In the genomic region with DNA sequence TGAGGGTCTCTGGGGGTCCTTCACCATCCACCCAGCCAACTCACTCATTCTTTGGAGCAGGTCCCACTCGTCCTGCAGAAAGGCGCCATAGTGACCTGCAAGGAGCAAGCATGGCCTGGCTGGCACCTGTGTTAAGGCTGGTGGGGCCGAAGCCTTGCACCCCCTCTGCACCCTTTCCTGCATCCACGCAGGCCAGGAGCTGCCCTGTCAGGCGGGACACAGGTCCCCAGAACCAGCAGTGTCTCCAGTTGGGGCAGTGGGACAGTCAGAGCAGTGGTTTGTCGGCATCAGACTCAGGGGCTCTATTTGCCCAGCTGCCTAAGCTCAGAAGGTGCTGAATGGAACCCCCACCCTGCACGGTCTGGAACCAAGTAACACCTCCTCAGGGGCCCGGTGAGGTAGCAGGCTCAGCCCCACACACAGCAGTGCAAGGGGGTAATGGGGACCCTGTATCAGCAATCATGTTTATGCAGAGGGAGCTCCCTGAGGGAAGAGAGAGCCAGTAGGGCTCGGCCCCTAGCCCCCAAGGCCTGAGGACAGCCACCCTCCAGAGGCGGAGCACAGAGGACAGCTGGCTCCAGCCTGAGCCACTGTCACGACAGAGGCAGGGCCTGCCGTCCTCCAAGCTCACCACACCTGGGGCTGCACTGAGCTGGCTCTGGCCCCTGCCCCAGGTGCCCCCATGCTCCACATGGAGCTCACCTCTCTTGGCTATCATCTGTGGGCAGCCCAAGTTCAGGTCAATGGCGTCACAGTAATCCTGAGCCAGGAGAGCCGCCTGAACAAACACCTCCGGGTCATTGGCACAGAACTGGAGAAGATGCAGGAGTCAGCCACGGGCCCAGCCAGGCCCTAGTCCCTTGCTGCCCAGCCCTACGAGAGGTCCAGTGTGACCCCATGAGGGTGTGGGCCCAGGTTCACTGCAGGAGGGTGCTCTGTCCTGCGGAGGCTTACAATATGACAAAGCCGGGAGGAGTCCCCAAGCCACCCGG, we compare ENCODE assay signal across 1 cellular context.
TF ChIP-seq lines count a peak whose summit lies in the region.

No MANE protein-coding gene starts in this region.

TF ChIP-seq in HCT116, 20 proteins besides CTCF, POLR2A, EP300 and RAD21:
- TF ChIP-seq TCF7L2 (IDR thresholded peaks at IDR 0.05; ENCODE audit: borderline replicate concordance, extremely low read depth, insufficient read depth, insufficient read length) = no peak
- no peak for TF ChIP-seq SRF (IDR thresholded peaks at IDR 0.05; ENCODE audit: low read depth)
- TF ChIP-seq, protein P1, sequence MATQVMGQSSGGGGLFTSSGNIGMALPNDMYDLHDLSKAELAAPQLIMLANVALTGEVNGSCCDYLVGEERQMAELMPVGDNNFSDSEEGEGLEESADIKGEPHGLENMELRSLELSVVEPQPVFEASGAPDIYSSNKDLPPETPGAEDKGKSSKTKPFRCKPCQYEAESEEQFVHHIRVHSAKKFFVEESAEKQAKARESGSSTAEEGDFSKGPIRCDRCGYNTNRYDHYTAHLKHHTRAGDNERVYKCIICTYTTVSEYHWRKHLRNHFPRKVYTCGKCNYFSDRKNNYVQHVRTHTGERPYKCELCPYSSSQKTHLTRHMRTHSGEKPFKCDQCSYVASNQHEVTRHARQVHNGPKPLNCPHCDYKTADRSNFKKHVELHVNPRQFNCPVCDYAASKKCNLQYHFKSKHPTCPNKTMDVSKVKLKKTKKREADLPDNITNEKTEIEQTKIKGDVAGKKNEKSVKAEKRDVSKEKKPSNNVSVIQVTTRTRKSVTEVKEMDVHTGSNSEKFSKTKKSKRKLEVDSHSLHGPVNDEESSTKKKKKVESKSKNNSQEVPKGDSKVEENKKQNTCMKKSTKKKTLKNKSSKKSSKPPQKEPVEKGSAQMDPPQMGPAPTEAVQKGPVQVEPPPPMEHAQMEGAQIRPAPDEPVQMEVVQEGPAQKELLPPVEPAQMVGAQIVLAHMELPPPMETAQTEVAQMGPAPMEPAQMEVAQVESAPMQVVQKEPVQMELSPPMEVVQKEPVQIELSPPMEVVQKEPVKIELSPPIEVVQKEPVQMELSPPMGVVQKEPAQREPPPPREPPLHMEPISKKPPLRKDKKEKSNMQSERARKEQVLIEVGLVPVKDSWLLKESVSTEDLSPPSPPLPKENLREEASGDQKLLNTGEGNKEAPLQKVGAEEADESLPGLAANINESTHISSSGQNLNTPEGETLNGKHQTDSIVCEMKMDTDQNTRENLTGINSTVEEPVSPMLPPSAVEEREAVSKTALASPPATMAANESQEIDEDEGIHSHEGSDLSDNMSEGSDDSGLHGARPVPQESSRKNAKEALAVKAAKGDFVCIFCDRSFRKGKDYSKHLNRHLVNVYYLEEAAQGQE (IDR thresholded peaks at IDR 0.05; ENCODE audit: low read depth) = no peak
- TF ChIP-seq ELF1 (IDR thresholded peaks at IDR 0.05; ENCODE audit: borderline replicate concordance, low read depth) = no peak
- no peak for TF ChIP-seq YY1 (IDR thresholded peaks at IDR 0.05; ENCODE audit: extremely low read depth, insufficient replicate concordance, low read depth, low read length)
- no peak for TF ChIP-seq SIN3A (IDR thresholded peaks at IDR 0.05; ENCODE audit: low read depth)
- TF ChIP-seq FOSL1 (IDR thresholded peaks at IDR 0.05; ENCODE audit: low read depth) = no peak
- TF ChIP-seq, protein P2, sequence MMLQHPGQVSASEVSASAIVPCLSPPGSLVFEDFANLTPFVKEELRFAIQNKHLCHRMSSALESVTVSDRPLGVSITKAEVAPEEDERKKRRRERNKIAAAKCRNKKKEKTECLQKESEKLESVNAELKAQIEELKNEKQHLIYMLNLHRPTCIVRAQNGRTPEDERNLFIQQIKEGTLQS (IDR thresholded peaks at IDR 0.05) = no peak
- no peak for TF ChIP-seq ZNF274 (IDR thresholded peaks at IDR 0.05; ENCODE audit: low read depth, low read length)
- no peak for TF ChIP-seq POLR2AphosphoS5 (IDR thresholded peaks at IDR 0.05; ENCODE audit: low read depth, low read length)
- no peak for TF ChIP-seq ZFX (IDR thresholded peaks at IDR 0.05)
- TF ChIP-seq, protein P3, sequence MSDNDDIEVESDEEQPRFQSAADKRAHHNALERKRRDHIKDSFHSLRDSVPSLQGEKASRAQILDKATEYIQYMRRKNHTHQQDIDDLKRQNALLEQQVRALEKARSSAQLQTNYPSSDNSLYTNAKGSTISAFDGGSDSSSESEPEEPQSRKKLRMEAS (IDR thresholded peaks at IDR 0.05) = no peak
- no peak for TF ChIP-seq EGR1 (IDR thresholded peaks at IDR 0.05; ENCODE audit: low read depth)
- no peak for TF ChIP-seq CBX3 (IDR thresholded peaks at IDR 0.05; ENCODE audit: low read depth)
